Comparison of ENCODE assay signal across 18 cellular contexts in genomic region chrX:103347682-103348397, GRCh38. TPM values are rescaled to one million over a fixed set of nuclear protein-coding genes. Genes with fewer than 3 reads are reported as not detected.
DNase-seq lines count a peak whose midpoint lies in the region; ATAC-seq, FAIRE-seq and TF ChIP-seq lines count a peak whose summit lies in the region.
"Had no signal": no experiment of that assay in that cellular context is flagged by ENCODE, and none has a peak within 500 bp of the region (broad histone marks: within the 10 kb centered on the region; RNA-seq: fewer than 3 reads in every experiment).

No MANE protein-coding gene starts in this region.

- H3K4me1 ChIP-seq in HUES6 (ENCODE audit: control insufficient read depth, insufficient read depth, low read length): peaks cover 10% of the 10 kb centered on the region
- H3K4me1 ChIP-seq in H1 (replicated peaks in 1 of 4; ENCODE audit: control insufficient read depth in 3 of 4, insufficient read depth in 4 of 4, low read length in 3 of 4): no peaks in the 10 kb centered on the region; a peak in 3 of 7 replicates
- no peaks in the 10 kb centered on the region for H3K4me1 ChIP-seq in iPS-20b (ENCODE audit: insufficient read depth, low read length)
- peaks cover 3 to 6% of the 10 kb centered on the region in 2 experiments for H3K4me1 ChIP-seq in trophoblast cell (ENCODE audit: control insufficient read depth in 1 of 2, insufficient read depth in 2 of 2, low read length in 2 of 2)
- H3K4me1 ChIP-seq in uterus: no peaks in the 10 kb centered on the region

- no peaks in the 10 kb centered on the region for H3K79me2 ChIP-seq in H1 (ENCODE audit: control insufficient read depth in 1 of 2, insufficient read depth in 2 of 2, low read length in 2 of 2)
- no peaks in the 10 kb centered on the region for H3K79me2 ChIP-seq in trophoblast cell (ENCODE audit: control insufficient read depth, insufficient read depth, low read length, poor library complexity)

- WGBS in H1 (ENCODE audit: extremely low coverage in 1 of 2, insufficient coverage in 1 of 2, insufficient read length in 1 of 2, insufficient replicate concordance in 2 of 2, low coverage in 1 of 2, low lambda C conversion rate in 2 of 2, missing lambda C conversion rate in 1 of 2), 2 experiments: 23% methylated on average over 18 of the region's 29 CpGs; no CpG with 5 or more reads in 1 of the 2 experiments
- no CpG with 5 or more reads among the region's 29 CpGs for WGBS in trophoblast cell (ENCODE audit: extremely low coverage, insufficient coverage, insufficient read length)

- H3K14ac ChIP-seq in H1 (ENCODE audit: insufficient read length) (no peak overlapping the region), trophoblast cell (ENCODE audit: low read length) (no peak overlapping the region)

- no peak overlapping the region for H3K56ac ChIP-seq in H1 (replicated peaks; ENCODE audit: insufficient read length, low read depth, low read length)

- H2BK120ac ChIP-seq in H1 (replicated peaks; ENCODE audit: low read depth, low read length) (no peak overlapping the region), trophoblast cell (ENCODE audit: insufficient read depth, low read length, poor library complexity) (no peak overlapping the region)

- H3K4me3 ChIP-seq in HUES6 (ENCODE audit: low read depth, low read length) (peak overlapping the region; percentile 51), H1 (ENCODE audit: extremely low read depth in 1 of 4, insufficient read depth in 2 of 4, low read depth in 3 of 4, low read length in 4 of 4) (peak overlapping the region in 2 of 4 experiments; percentile 17 to 51; a peak in 3 of 8 replicates), iPS-20b (ENCODE audit: low read length) (peak overlapping the region; percentile 46; the same call in 1 of the 2 replicates), trophoblast cell (ENCODE audit: low read depth, low read length) (no peak overlapping the region), uterus (no peak overlapping the region)
- H3K4me3 ChIP-seq: PC-9 had no signal

- H3K27ac ChIP-seq in HUES6 (ENCODE audit: low read depth, low read length) (no peak overlapping the region), H1 (ENCODE audit: low read depth, low read length) (no peak overlapping the region), iPS-20b (ENCODE audit: low read length) (no peak overlapping the region), trophoblast cell (ENCODE audit: low read depth, low read length) (no peak overlapping the region), uterus (no peak overlapping the region)
- H3K27ac ChIP-seq: PC-9 had no signal

- H3K9me3 ChIP-seq in HUES6 (ENCODE audit: control insufficient read depth, insufficient read depth, low read depth, low read length): no peaks in the 10 kb centered on the region
- H3K9me3 ChIP-seq in H1 (ENCODE audit: insufficient read depth in 2 of 2, low read depth in 1 of 2, low read length in 1 of 2): no peaks in the 10 kb centered on the region
- H3K9me3 ChIP-seq in iPS-20b (ENCODE audit: insufficient read depth, low read depth, low read length): no peaks in the 10 kb centered on the region
- H3K9me3 ChIP-seq in trophoblast cell (ENCODE audit: insufficient read depth, low read depth, low read length): no peaks in the 10 kb centered on the region
- no peaks in the 10 kb centered on the region for H3K9me3 ChIP-seq in uterus

- H3K36me3 ChIP-seq in HUES6 (ENCODE audit: control insufficient read depth, insufficient read depth, low read length): no peaks in the 10 kb centered on the region
- H3K36me3 ChIP-seq in H1 (ENCODE audit: control insufficient read depth in 2 of 4, insufficient read depth in 4 of 4, low read length in 3 of 4): no peaks in the 10 kb centered on the region
- no peaks in the 10 kb centered on the region for H3K36me3 ChIP-seq in iPS-20b (ENCODE audit: insufficient read depth, low read depth, low read length)
- H3K36me3 ChIP-seq in trophoblast cell (ENCODE audit: control insufficient read depth in 1 of 2, insufficient read depth in 2 of 2, low read length in 2 of 2): no peaks in the 10 kb centered on the region
- H3K36me3 ChIP-seq in uterus: no peaks in the 10 kb centered on the region

- no peak overlapping the region for H2BK5ac ChIP-seq in H1 (ENCODE audit: low read depth, low read length)
- no peak overlapping the region for H2BK5ac ChIP-seq in trophoblast cell (ENCODE audit: low read depth, low read length, poor library complexity)

- CTCF ChIA-PET in H1 (lab: Charles Lee; ENCODE audit: partially characterized antibody): interaction anchor here (1.3 kb wide), 1 partner anchor 116 kb away, joined by 5 read pairs; no protein-coding TSS in a partner anchor

- no peak overlapping the region for H2BK20ac ChIP-seq in H1 (ENCODE audit: low read length)

- no peaks in the 10 kb centered on the region for H4K20me1 ChIP-seq in H1 (replicated peaks in 1 of 2; ENCODE audit: control insufficient read depth in 1 of 2, insufficient read depth in 2 of 2, low read length in 2 of 2)

- H2AFZ ChIP-seq in H1 (ENCODE audit: low read length) (no peak overlapping the region; the same call in 1 of the 2 replicates), trophoblast cell (ENCODE audit: insufficient read depth, low read length, poor library complexity) (no peak overlapping the region)
- H2AFZ ChIP-seq: PC-9 had no signal

- TF ChIP-seq RAD21 in H1 (IDR thresholded peaks at IDR 0.05 in 1 of 2, conservative IDR thresholded peaks at IDR 0.05 in 1 of 2; ENCODE audit: low read depth in 2 of 2, low read length in 2 of 2): peak in 1 of 2 experiments; percentile 15; a peak in 1 of 4 replicates

- no peak overlapping the region for H2BK15ac ChIP-seq in H1 (ENCODE audit: low read length)

- peak overlapping the region; percentile 70 to 83 for H3K4me2 ChIP-seq in H1 (ENCODE audit: insufficient read depth in 1 of 2, low read depth in 2 of 2, low read length in 2 of 2)
- peak overlapping the region; percentile 2 for H3K4me2 ChIP-seq in trophoblast cell (ENCODE audit: low read length)
- H3K4me2 ChIP-seq: PC-9 had no signal

- no peak for TF ChIP-seq EP300 in H1 (IDR thresholded peaks at IDR 0.05; ENCODE audit: borderline replicate concordance in 1 of 2, low read depth in 2 of 2, low read length in 2 of 2)

- no peak overlapping the region for H4K12ac ChIP-seq in trophoblast cell (ENCODE audit: low read depth, low read length)

- intact Hi-C loops in uterus (cut with DNase I; ENCODE audit: low total_unique reads): no loop called here

- H3K4ac ChIP-seq in H1 (replicated peaks; ENCODE audit: insufficient read length, low read depth, low read length) (no peak overlapping the region), trophoblast cell (ENCODE audit: low read depth, low read length) (no peak overlapping the region)

- H3K79me1 ChIP-seq in H1 (ENCODE audit: low read depth, low read length): no peaks in the 10 kb centered on the region
- H3K79me1 ChIP-seq in trophoblast cell (ENCODE audit: low read length): no peaks in the 10 kb centered on the region

- H3K9ac ChIP-seq in HUES6 (ENCODE audit: low read length): no peak overlapping the region
- no peak overlapping the region; a peak in 1 of 7 replicates for H3K9ac ChIP-seq in H1 (replicated peaks in 1 of 4; ENCODE audit: extremely low read depth in 1 of 4, low read depth in 3 of 4, low read length in 3 of 4)
- H3K9ac ChIP-seq in iPS-20b (ENCODE audit: low read depth, low read length): no peak overlapping the region
- H3K9ac ChIP-seq in trophoblast cell (ENCODE audit: low read length): no peak overlapping the region

- H4K8ac ChIP-seq in H1 (ENCODE audit: extremely low read depth, insufficient read depth, low read length) (no peak overlapping the region), trophoblast cell (ENCODE audit: low read depth, low read length) (no peak overlapping the region)

- H4K5ac ChIP-seq in H1 (ENCODE audit: insufficient read length, low read depth, low read length): no peak overlapping the region

- no peak overlapping the region for H2AK5ac ChIP-seq in H1 (ENCODE audit: low read depth, low read length)
- H2AK5ac ChIP-seq in trophoblast cell (ENCODE audit: low read length): no peak overlapping the region

- TF ChIP-seq CTCF in H1 (IDR thresholded peaks at IDR 0.05; ENCODE audit: control extremely low read depth in 1 of 3, insufficient read depth in 1 of 3, low read depth in 1 of 3, low read length in 3 of 3): 0 out of 4 replicates have a peak, but pooled peaks of 1 of the 3 experiments have one; percentile 7
- no peak for TF ChIP-seq CTCF in uterus (IDR thresholded peaks at IDR 0.05)

- no peak for ATAC-seq in GM19324 (IDR thresholded peaks at IDR 0.05; ENCODE audit: low FRiP score, unreplicated experiment)

- H2BK12ac ChIP-seq in H1 (ENCODE audit: low read depth, low read length): no peak overlapping the region
- no peak overlapping the region for H2BK12ac ChIP-seq in trophoblast cell (ENCODE audit: low read length)

- H3K27me3 ChIP-seq in HUES6 (ENCODE audit: control insufficient read depth, insufficient read depth, low read length): peaks cover 15% of the 10 kb centered on the region; the same call in 1 of the 2 replicates
- no peaks in the 10 kb centered on the region for H3K27me3 ChIP-seq in H1 (replicated peaks in 1 of 4; ENCODE audit: control insufficient read depth in 3 of 4, extremely low read depth in 1 of 4, insufficient read depth in 3 of 4, low read length in 3 of 4)
- peaks cover 11% of the 10 kb centered on the region; the same call in 1 of the 2 replicates for H3K27me3 ChIP-seq in iPS-20b (ENCODE audit: insufficient read depth, low read length)
- no peaks in the 10 kb centered on the region for H3K27me3 ChIP-seq in trophoblast cell (ENCODE audit: insufficient read depth, low read length)
- H3K27me3 ChIP-seq in uterus: peaks cover 0 to 14% of the 10 kb centered on the region in 2 donors

- DNase-seq in H1 (ENCODE audit: low read depth in 1 of 2, low spot score in 2 of 2): no peak
- no peak for DNase-seq in trophoblast cell
- DNase-seq in uterus: no peak
- no peak for DNase-seq in effector CD8-positive, alpha-beta T cell (lab: John Stamatoyannopoulos, UW)
- DNase-seq: AML-193, DMS53, HFFc6, KBM-7, NCI-H1436 treated with DMSO at 0.1 percent for 48 hours, NCI-H2081, NCI-H345, NCI-H69, PC-9 had no signal

- H3K18ac ChIP-seq in H1 (ENCODE audit: extremely low read depth, low read length) (no peak overlapping the region), trophoblast cell (ENCODE audit: low read length) (no peak overlapping the region)

- TF ChIP-seq POLR2A in H1 (IDR thresholded peaks at IDR 0.05; ENCODE audit: control extremely low read depth in 1 of 2, low read depth in 2 of 2, low read length in 2 of 2) (no peak), uterus (IDR thresholded peaks at IDR 0.05) (no peak)

- H3K23me2 ChIP-seq in H1 (ENCODE audit: low read depth, low read length): peaks cover 6% of the 10 kb centered on the region; the same call in 1 of the 2 replicates

- POLR2A ChIA-PET in H1 (lab: Charles Lee; ENCODE audit: partially characterized antibody): interaction anchor here (0.8 to 3.6 kb wide), 5 partner anchors 9 to 155 kb away, joined by 3 to 12 read pairs (median 3); partner anchors contain the start of genes BEX3 and TCEAL9

- FAIRE-seq in H1 (lab: Jason Lieb, UNC): no peak
- FAIRE-seq: G401.6, GM12891 had no signal

- H4K91ac ChIP-seq in H1 (replicated peaks; ENCODE audit: insufficient read length, low read length): no peak overlapping the region
- H4K91ac ChIP-seq in trophoblast cell (ENCODE audit: low read depth, low read length): no peak overlapping the region

- no peak overlapping the region for H3K23ac ChIP-seq in H1 (ENCODE audit: insufficient read length)
- H3K23ac ChIP-seq in trophoblast cell (ENCODE audit: low read length): no peak overlapping the region

RNA-seq across cellular contexts. Expression of gene TCEAL9, which starts 8.5 kb away (rescaled TPM):
- total RNA-seq in H1 (2021; fragmentation: NEBNext Ultra II Directional; extraction: Animal tissue kit (Norgen Biotek cat#: 25700)): 36.5 and 36.8 TPM in 2 replicates
- 8.8 and 22.2 TPM in 2 replicates for polyA plus RNA-seq in H1 (2011; rRNA removed)
- polyA plus RNA-seq in H1 (2011; cell fraction: cytosol; rRNA removed): 41.7 TPM
- 2.4 TPM for polyA plus RNA-seq in H1 (2011; cell fraction: nucleus; rRNA removed)
- 36.4 to 57.2 TPM (median 37.4 TPM) in 4 replicates for polyA plus RNA-seq in H1 (2012, experiment 1 of 2)
- polyA plus RNA-seq in H1 (2012, experiment 2 of 2): 11.0 TPM
- 78.2 TPM for polyA plus RNA-seq in H1 (2013, experiment 1 of 2)
- 80.7 TPM for polyA plus RNA-seq in H1 (2013, experiment 2 of 2)
- polyA minus RNA-seq in H1 (2011; rRNA and poly(A)+ RNA removed): 1.7 and 2.0 TPM in 2 replicates
- 6.5 TPM for polyA minus RNA-seq in H1 (2011; cell fraction: cytosol; rRNA and poly(A)+ RNA removed)
- polyA minus RNA-seq in H1 (2011; cell fraction: nucleus; rRNA and poly(A)+ RNA removed): 4.2 TPM
- 233 and 243 TPM in 2 replicates for polyA plus RNA-seq in trophoblast cell (2013)
- 10 to 100 TPM; 26.1 to 95.6 (median 52.6) TPM for total RNA-seq in uterus

RNA-seq across cellular contexts. Expression of gene TCEAL7, which starts 17.8 kb away (rescaled TPM):
- 11.6 and 12.9 TPM in 2 replicates for total RNA-seq in H1 (2021; fragmentation: NEBNext Ultra II Directional; extraction: Animal tissue kit (Norgen Biotek cat#: 25700))
- polyA plus RNA-seq in H1 (2011; rRNA removed): 3.5 and 7.9 TPM in 2 replicates
- 8.2 TPM for polyA plus RNA-seq in H1 (2011; cell fraction: cytosol; rRNA removed)
- 1.9 TPM for polyA plus RNA-seq in H1 (2011; cell fraction: nucleus; rRNA removed)
- 4.7 to 7.9 TPM (median 5.6 TPM) in 4 replicates for polyA plus RNA-seq in H1 (2012, experiment 1 of 2)
- polyA plus RNA-seq in H1 (2012, experiment 2 of 2): 2.6 TPM
- polyA plus RNA-seq in H1 (2013, experiment 1 of 2): 7.6 TPM
- polyA plus RNA-seq in H1 (2013, experiment 2 of 2): 7.9 TPM
- polyA minus RNA-seq in H1 (2011; rRNA and poly(A)+ RNA removed): 2.6 and 2.7 TPM in 2 replicates
- 2.6 TPM for polyA minus RNA-seq in H1 (2011; cell fraction: cytosol; rRNA and poly(A)+ RNA removed)
- polyA minus RNA-seq in H1 (2011; cell fraction: nucleus; rRNA and poly(A)+ RNA removed): 2.0 TPM
- 4.2 and 4.4 TPM in 2 replicates for polyA plus RNA-seq in trophoblast cell (2013)
- 10 to 100 TPM; 23.6 to 90.0 (median 60.4) TPM for total RNA-seq in uterus
- total RNA-seq: PC-9 had no signal

RNA-seq across cellular contexts. Expression of gene BEX3, which starts 28.5 kb away (rescaled TPM):
- 310 and 330 TPM in 2 replicates for total RNA-seq in H1 (2021; fragmentation: NEBNext Ultra II Directional; extraction: Animal tissue kit (Norgen Biotek cat#: 25700))
- polyA plus RNA-seq in H1 (2011; rRNA removed): 282 and 366 TPM in 2 replicates
- polyA plus RNA-seq in H1 (2011; cell fraction: cytosol; rRNA removed): 500 TPM
- 96.7 TPM for polyA plus RNA-seq in H1 (2011; cell fraction: nucleus; rRNA removed)
- polyA plus RNA-seq in H1 (2012, experiment 1 of 2): 448 to 764 TPM (median 547 TPM) in 4 replicates
- polyA plus RNA-seq in H1 (2012, experiment 2 of 2): 244 TPM
- polyA plus RNA-seq in H1 (2013, experiment 1 of 2): 396 TPM
- polyA plus RNA-seq in H1 (2013, experiment 2 of 2): 384 TPM
- polyA minus RNA-seq in H1 (2011; rRNA and poly(A)+ RNA removed): 61.1 and 66.2 TPM in 2 replicates
- polyA minus RNA-seq in H1 (2011; cell fraction: cytosol; rRNA and poly(A)+ RNA removed): 64.5 TPM
- 52.0 TPM for polyA minus RNA-seq in H1 (2011; cell fraction: nucleus; rRNA and poly(A)+ RNA removed)
- 300 and 305 TPM in 2 replicates for polyA plus RNA-seq in trophoblast cell (2013)
- total RNA-seq in uterus: 100 to 1,000 TPM; 101 to 224 (median 179) TPM

RNA-seq across cellular contexts. Expression of gene BEX2, which starts 37.0 kb away (rescaled TPM):
- total RNA-seq in H1 (2021; fragmentation: NEBNext Ultra II Directional; extraction: Animal tissue kit (Norgen Biotek cat#: 25700)): 57.5 and 60.2 TPM in 2 replicates
- 37.6 and 53.8 TPM in 2 replicates for polyA plus RNA-seq in H1 (2011; rRNA removed)
- polyA plus RNA-seq in H1 (2011; cell fraction: cytosol; rRNA removed): 92.2 TPM
- 25.5 TPM for polyA plus RNA-seq in H1 (2011; cell fraction: nucleus; rRNA removed)
- polyA plus RNA-seq in H1 (2012, experiment 1 of 2): 89.0 to 98.7 TPM (median 94.1 TPM) in 4 replicates
- 42.8 TPM for polyA plus RNA-seq in H1 (2012, experiment 2 of 2)
- polyA plus RNA-seq in H1 (2013, experiment 1 of 2): 57.4 TPM
- polyA plus RNA-seq in H1 (2013, experiment 2 of 2): 61.1 TPM
- 11.7 and 16.5 TPM in 2 replicates for polyA minus RNA-seq in H1 (2011; rRNA and poly(A)+ RNA removed)
- polyA minus RNA-seq in H1 (2011; cell fraction: cytosol; rRNA and poly(A)+ RNA removed): 17.6 TPM
- 15.8 TPM for polyA minus RNA-seq in H1 (2011; cell fraction: nucleus; rRNA and poly(A)+ RNA removed)
- polyA plus RNA-seq in trophoblast cell (2013): 19.5 and 20.5 TPM in 2 replicates
- 10 to 100 TPM in 2 of 4 donors, 1 to 10 TPM in 1, not detected in 1; 1.5 to 35.6 (median 15.5) TPM for total RNA-seq in uterus
- total RNA-seq: HFFc6 had no signal

Comparison
In these comparisons a context has a peak if more than half of its experiments do, and no peak if none do; other contexts are left out.
1. H3K4me3 ChIP-seq: peak in HUES6 (single experiment) and iPS-20b (single experiment); none in trophoblast cell (single experiment) and uterus (0 of 2).